Comparison of ENCODE assay signal across 1 cellular context in genomic region chr15:66252411-66253295, GRCh38.
TF ChIP-seq lines count a peak whose summit lies in the region.

No MANE protein-coding gene starts in this region.

TF ChIP-seq in HEK293, 187 proteins besides CTCF, POLR2A, EP300 and RAD21 (continued from another document):
- TF ChIP-seq ZBTB6 (tag by site-specific recombination; IDR thresholded peaks at IDR 0.05) (0 out of 2 replicates have a peak, but pooled peaks have one; percentile 14), ZNF341 (tag by site-specific recombination; IDR thresholded peaks at IDR 0.05; ENCODE audit: low read depth) (peak; percentile 45; the same call in 1 of the 2 replicates), ZNF777 (tag by site-specific recombination; IDR thresholded peaks at IDR 0.05; ENCODE audit: borderline replicate concordance) (peak; percentile 41; the same call in 1 of the 2 replicates), ZEB2 (tag by site-specific recombination; IDR thresholded peaks at IDR 0.05) (peak; percentile 72), GFI1B (tag by site-specific recombination; IDR thresholded peaks at IDR 0.05) (no peak), ZNF449 (tag by site-specific recombination; IDR thresholded peaks at IDR 0.05) (0 out of 2 replicates have a peak, but pooled peaks have one; percentile 24), ZBTB20 (tag by site-specific recombination; IDR thresholded peaks at IDR 0.05) (peak; percentile 84), ZNF266 (tag by site-specific recombination; IDR thresholded peaks at IDR 0.05; ENCODE audit: low read depth) (no peak), ZSCAN30 (tag by site-specific recombination; IDR thresholded peaks at IDR 0.05) (peak; percentile 67), ZNF169 (tag by site-specific recombination; IDR thresholded peaks at IDR 0.05) (no peak), EGR2 (tag by site-specific recombination; IDR thresholded peaks at IDR 0.05; ENCODE audit: low read depth) (peak; percentile 67; the same call in 1 of the 2 replicates), ZBTB7A (tag by site-specific recombination; IDR thresholded peaks at IDR 0.05; ENCODE audit: low read depth) (peak; percentile 46; the same call in 1 of the 2 replicates), ZNF76 (tag by site-specific recombination; IDR thresholded peaks at IDR 0.05; ENCODE audit: borderline replicate concordance, low read depth) (peak; percentile 22; the same call in 1 of the 2 replicates), ZNF521 (tag by site-specific recombination; IDR thresholded peaks at IDR 0.05) (no peak), ZNF561 (tag by site-specific recombination; IDR thresholded peaks at IDR 0.05; ENCODE audit: borderline replicate concordance) (peak; percentile 42; the same call in 1 of the 2 replicates), ZNF660 (tag by site-specific recombination; IDR thresholded peaks at IDR 0.05) (peak; percentile 77), ZNF510 (tag by site-specific recombination; IDR thresholded peaks at IDR 0.05; ENCODE audit: insufficient replicate concordance) (no peak), PATZ1 (tag by site-specific recombination; IDR thresholded peaks at IDR 0.05) (peak; percentile 88), ZNF280C (tag by site-specific recombination; IDR thresholded peaks at IDR 0.05) (no peak), KLF16 (tag by site-specific recombination; IDR thresholded peaks at IDR 0.05) (peak; percentile 30; the same call in 1 of the 2 replicates), ZBTB49 (tag by site-specific recombination; IDR thresholded peaks at IDR 0.05; ENCODE audit: low read depth) (no peak), ZNF350 (tag by site-specific recombination; IDR thresholded peaks at IDR 0.05) (no peak)
